In the genomic region with DNA sequence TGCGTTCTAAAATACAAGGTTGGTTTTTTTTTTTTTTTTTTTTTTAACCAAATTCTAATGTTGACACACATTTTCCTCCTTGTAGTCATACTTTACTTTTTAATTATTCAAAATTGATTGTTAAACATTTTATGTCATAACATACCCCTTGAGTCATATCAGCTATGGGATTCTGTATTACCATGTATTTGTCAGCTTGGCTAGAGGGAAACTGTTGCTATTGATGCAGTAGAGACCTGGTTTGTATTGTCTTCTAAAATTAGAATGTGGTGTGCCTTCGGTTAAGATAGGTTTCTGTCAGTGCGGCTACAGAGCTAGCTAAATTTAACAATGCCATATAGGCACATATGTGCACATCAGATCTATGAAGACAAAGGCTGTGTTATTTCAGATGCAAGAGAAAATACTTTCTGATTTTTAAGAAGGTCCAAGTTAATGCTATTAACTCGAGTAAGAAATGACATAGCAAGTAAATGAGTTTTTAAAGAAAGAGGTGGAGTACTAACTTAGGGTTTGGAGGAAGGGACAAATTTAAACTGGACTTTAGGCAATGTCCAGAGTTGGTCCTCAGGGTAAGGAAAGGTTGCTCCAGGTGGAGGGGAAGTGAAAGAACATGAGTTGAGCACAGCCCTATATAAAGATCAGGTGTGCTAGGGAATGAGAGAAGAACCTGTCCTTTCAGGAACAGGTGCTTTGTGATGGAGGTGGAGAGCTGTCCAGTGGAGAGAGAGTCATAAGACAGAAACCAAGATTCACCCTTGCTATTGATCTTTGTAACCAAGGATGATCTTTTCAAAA, we compare ENCODE assay signal across 12 cellular contexts.
DNase-seq lines count a peak whose midpoint lies in the region; ATAC-seq and TF ChIP-seq lines count a peak whose summit lies in the region.
"Had no signal": no experiment of that assay in that cellular context is flagged by ENCODE, and none has a peak within 500 bp of the region (broad histone marks: within the 10 kb centered on the region; RNA-seq: fewer than 3 reads in every experiment).

No MANE protein-coding gene starts in this region.

- H3K27me3 Mint-ChIP-seq in activated naive CD8-positive, alpha-beta T cell treated with anti-CD3 and anti-CD28 coated beads, Interleukin-2, amount 50 U/mL, for 24 hours, result peaks cover 4% of the 10 kb centered on the region
- H3K27me3 Mint-ChIP-seq in activated naive CD8-positive, alpha-beta T cell treated with anti-CD3 and anti-CD28 coated beads for 36 hours, result peaks cover 11% of the 10 kb centered on the region
- no peaks in the 10 kb centered on the region for H3K27me3 Mint-ChIP-seq in stimulated activated naive B cell treated with anti-CD40 and anti-IgM and Interleukin-4, amounts not matched to agents 10 μg/mL and 1 μg/mL and 100 μg/mL, for 72 hours

- peak; percentile 43 for ATAC-seq in activated naive CD8-positive, alpha-beta T cell treated with anti-CD3 and anti-CD28 coated beads, Interleukin-2, amount 50 U/mL, for 24 hours
- ATAC-seq in GM21717 (IDR thresholded peaks at IDR 0.05; ENCODE audit: unreplicated experiment) (peak; percentile 87), HG03159 (IDR thresholded peaks at IDR 0.05; ENCODE audit: unreplicated experiment) (peak; percentile 93)
- peak; percentile 67 to 74 for ATAC-seq in stimulated activated naive B cell treated with anti-CD40 and anti-IgM and Interleukin-4, amounts not matched to agents 10 μg/mL and 1 μg/mL and 100 μg/mL, for 72 hours (replicated peaks)

- peaks cover 6% of the 10 kb centered on the region for H3K4me1 Mint-ChIP-seq in activated naive CD8-positive, alpha-beta T cell treated with anti-CD3 and anti-CD28 coated beads, Interleukin-2, amount 50 U/mL, for 24 hours
- no peaks in the 10 kb centered on the region for H3K4me1 Mint-ChIP-seq in activated naive CD8-positive, alpha-beta T cell treated with anti-CD3 and anti-CD28 coated beads for 36 hours
- peaks cover 9 to 24% of the 10 kb centered on the region in 2 donors for H3K4me1 Mint-ChIP-seq in stimulated activated naive B cell treated with anti-CD40 and anti-IgM and Interleukin-4, amounts not matched to agents 10 μg/mL and 1 μg/mL and 100 μg/mL, for 72 hours

- H3K27ac Mint-ChIP-seq in activated naive CD8-positive, alpha-beta T cell treated with anti-CD3 and anti-CD28 coated beads, Interleukin-2, amount 50 U/mL, for 24 hours, result no peak overlapping the region
- no peak overlapping the region for H3K27ac Mint-ChIP-seq in activated naive CD8-positive, alpha-beta T cell treated with anti-CD3 and anti-CD28 coated beads for 36 hours
- H3K27ac Mint-ChIP-seq in stimulated activated naive B cell treated with anti-CD40 and anti-IgM and Interleukin-4, amounts not matched to agents 10 μg/mL and 1 μg/mL and 100 μg/mL, for 72 hours, result no peak overlapping the region

- H3K4me3 Mint-ChIP-seq in activated naive CD8-positive, alpha-beta T cell treated with anti-CD3 and anti-CD28 coated beads, Interleukin-2, amount 50 U/mL, for 24 hours, result no peak overlapping the region
- no peak overlapping the region for H3K4me3 Mint-ChIP-seq in activated naive CD8-positive, alpha-beta T cell treated with anti-CD3 and anti-CD28 coated beads for 36 hours
- no peak overlapping the region for H3K4me3 Mint-ChIP-seq in stimulated activated naive B cell treated with anti-CD40 and anti-IgM and Interleukin-4, amounts not matched to agents 10 μg/mL and 1 μg/mL and 100 μg/mL, for 72 hours

- no peaks in the 10 kb centered on the region for H3K36me3 Mint-ChIP-seq in activated naive CD8-positive, alpha-beta T cell treated with anti-CD3 and anti-CD28 coated beads, Interleukin-2, amount 50 U/mL, for 24 hours (ENCODE audit: low read depth)
- H3K36me3 Mint-ChIP-seq in activated naive CD8-positive, alpha-beta T cell treated with anti-CD3 and anti-CD28 coated beads for 36 hours, result no peaks in the 10 kb centered on the region
- peaks cover 0 to 7% of the 10 kb centered on the region in 2 donors for H3K36me3 Mint-ChIP-seq in stimulated activated naive B cell treated with anti-CD40 and anti-IgM and Interleukin-4, amounts not matched to agents 10 μg/mL and 1 μg/mL and 100 μg/mL, for 72 hours

- DNase-seq in activated naive CD8-positive, alpha-beta T cell treated with anti-CD3 and anti-CD28 coated beads, Interleukin-2, amount 50 U/mL, for 24 hours, result no peak
- DNase-seq in activated naive CD8-positive, alpha-beta T cell treated with anti-CD3 and anti-CD28 coated beads for 36 hours, result no peak
- DNase-seq in stimulated activated naive B cell treated with anti-CD40 and anti-IgM and Interleukin-4, amounts not matched to agents 10 μg/mL and 1 μg/mL and 100 μg/mL, for 72 hours, result no peak
- DNase-seq in KG1 (lab: John Stamatoyannopoulos, UW) (no peak), erythroblast (lab: John Stamatoyannopoulos, UW) (no peak), NCI-H1105 treated with DMSO at 0.1 percent for 48 hours (lab: John Stamatoyannopoulos, UW) (no peak)
- DNase-seq: ACHN, GDM1, NCI-H187 treated with DMSO at 0.1 percent for 48 hours, uterus had no signal

- no peaks in the 10 kb centered on the region for H3K9me3 Mint-ChIP-seq in activated naive CD8-positive, alpha-beta T cell treated with anti-CD3 and anti-CD28 coated beads, Interleukin-2, amount 50 U/mL, for 24 hours
- H3K9me3 Mint-ChIP-seq in activated naive CD8-positive, alpha-beta T cell treated with anti-CD3 and anti-CD28 coated beads for 36 hours, result no peaks in the 10 kb centered on the region
- no peaks in the 10 kb centered on the region for H3K9me3 Mint-ChIP-seq in stimulated activated naive B cell treated with anti-CD40 and anti-IgM and Interleukin-4, amounts not matched to agents 10 μg/mL and 1 μg/mL and 100 μg/mL, for 72 hours

- TF ChIP-seq POLR2A in erythroblast (IDR thresholded peaks at IDR 0.05; ENCODE audit: low read length), result no peak

Comparison
In these comparisons a context has a peak if more than half of its experiments do, and no peak if none do; other contexts are left out.
1. ATAC-seq: peak in every context shown above with its lines; median percentile 93 in HG03159; 87 in GM21717; 70 in stimulated activated naive B cell treated with anti-CD40 and anti-IgM and Interleukin-4, amounts not matched to agents 10 μg/mL and 1 μg/mL and 100 μg/mL, for 72 hours; 43 in activated naive CD8-positive, alpha-beta T cell treated with anti-CD3 and anti-CD28 coated beads, Interleukin-2, amount 50 U/mL, for 24 hours.